Comparison of ENCODE assay signal across 15 cellular contexts in the genomic region with DNA sequence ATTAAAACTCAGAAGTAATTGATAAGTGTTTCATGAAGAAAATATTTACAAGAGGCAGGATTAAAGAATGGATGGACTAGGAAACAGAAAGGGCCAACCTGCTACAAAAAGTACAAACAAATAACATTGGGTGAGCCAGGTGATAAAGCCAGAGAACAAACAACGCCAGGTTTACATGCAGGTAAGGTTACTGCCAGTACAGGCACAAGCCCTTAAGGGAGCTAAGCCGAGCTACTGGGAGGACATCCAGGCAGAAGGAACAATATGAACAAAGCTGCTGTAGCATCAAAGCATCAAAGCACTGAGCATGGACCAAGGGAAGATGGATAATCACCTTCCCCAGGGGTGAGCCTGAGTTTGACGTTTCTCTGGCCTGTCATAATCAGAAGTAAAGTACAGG.
"Had no signal": no experiment of that assay in that cellular context is flagged by ENCODE, and none has a peak within 500 bp of the region (broad histone marks: within the 10 kb centered on the region; RNA-seq: fewer than 3 reads in every experiment).

No MANE protein-coding gene starts in this region.

- H3K27ac Mint-ChIP-seq: activated CD8-positive, alpha-beta memory T cell treated with anti-CD3 and anti-CD28 coated beads, Interleukin-2, amount 10 ng/mL, durations not matched to agents 7 days and 5 days; activated naive CD8-positive, alpha-beta T cell; activated T-cell treated with anti-CD3 and anti-CD28 coated beads, Interleukin-2, amount 50 U/mL, for 24 hours; endodermal cell; stimulated activated effector memory CD8-positive, alpha-beta T cell treated with anti-CD3 and anti-CD28 coated beads, Interleukin-12 subunit alpha, Interleukin-12 subunit beta, amount 100 ng/mL, for 72 hours had no signal

- H3K36me3 Mint-ChIP-seq: activated CD8-positive, alpha-beta memory T cell treated with anti-CD3 and anti-CD28 coated beads, Interleukin-2, amount 10 ng/mL, durations not matched to agents 7 days and 5 days; activated naive CD8-positive, alpha-beta T cell; stimulated activated effector memory CD8-positive, alpha-beta T cell treated with anti-CD3 and anti-CD28 coated beads, Interleukin-12 subunit alpha, Interleukin-12 subunit beta, amount 100 ng/mL, for 72 hours had no signal

- ATAC-seq: activated CD8-positive, alpha-beta memory T cell treated with anti-CD3 and anti-CD28 coated beads, Interleukin-2, amount 10 ng/mL, durations not matched to agents 7 days and 5 days; right cardiac atrium; stimulated activated effector memory CD8-positive, alpha-beta T cell treated with anti-CD3 and anti-CD28 coated beads, Interleukin-12 subunit alpha, Interleukin-12 subunit beta, amount 100 ng/mL, for 72 hours had no signal

- DNase-seq: activated CD4-positive, alpha-beta T cell treated with anti-CD3 and anti-CD28 coated beads for 1 hour; activated CD4-positive, alpha-beta T cell treated with anti-CD3 and anti-CD28 coated beads, Interleukin-2, amount 50 U/mL, for 48 hours; activated CD8-positive, alpha-beta memory T cell treated with anti-CD3 and anti-CD28 coated beads, Interleukin-2, amount 10 ng/mL, durations not matched to agents 7 days and 5 days; activated gamma-delta T cell; activated T-cell treated with anti-CD3 and anti-CD28 coated beads, Interleukin-2, amount 50 U/mL, for 24 hours; brain microvascular endothelial cell; cerebellar nuclear complex; endodermal cell; hypothalamus; kidney glomerular epithelial cell; posterior cingulate gyrus; right cardiac atrium; tibial artery had no signal

- H3K9me3 Mint-ChIP-seq: endodermal cell had no signal

- H3K27me3 Mint-ChIP-seq: activated CD8-positive, alpha-beta memory T cell treated with anti-CD3 and anti-CD28 coated beads, Interleukin-2, amount 10 ng/mL, durations not matched to agents 7 days and 5 days; activated naive CD8-positive, alpha-beta T cell; activated T-cell treated with anti-CD3 and anti-CD28 coated beads, Interleukin-2, amount 50 U/mL, for 24 hours had no signal

- H3K4me3 Mint-ChIP-seq: activated CD8-positive, alpha-beta memory T cell treated with anti-CD3 and anti-CD28 coated beads, Interleukin-2, amount 10 ng/mL, durations not matched to agents 7 days and 5 days; activated naive CD8-positive, alpha-beta T cell; activated T-cell treated with anti-CD3 and anti-CD28 coated beads, Interleukin-2, amount 50 U/mL, for 24 hours; endodermal cell; stimulated activated effector memory CD8-positive, alpha-beta T cell treated with anti-CD3 and anti-CD28 coated beads, Interleukin-12 subunit alpha, Interleukin-12 subunit beta, amount 100 ng/mL, for 72 hours had no signal

- H3K4me1 Mint-ChIP-seq: activated CD8-positive, alpha-beta memory T cell treated with anti-CD3 and anti-CD28 coated beads, Interleukin-2, amount 10 ng/mL, durations not matched to agents 7 days and 5 days; stimulated activated effector memory CD8-positive, alpha-beta T cell treated with anti-CD3 and anti-CD28 coated beads, Interleukin-12 subunit alpha, Interleukin-12 subunit beta, amount 100 ng/mL, for 72 hours had no signal
